ENCODE assay signal across 15 cellular contexts in genomic region chr9:87875839-87876545, GRCh38. TPM values are rescaled to one million over a fixed set of nuclear protein-coding genes. Genes with fewer than 3 reads are reported as not detected.
"Had no signal": no experiment of that assay in that cellular context is flagged by ENCODE, and none has a peak within 500 bp of the region (broad histone marks: within the 10 kb centered on the region; RNA-seq: fewer than 3 reads in every experiment).

No MANE protein-coding gene starts in this region.

- H3K9me3 Mint-ChIP-seq: activated naive CD8-positive, alpha-beta T cell treated with anti-CD3 and anti-CD28 coated beads, Interleukin-2, amount 50 U/mL, for 24 hours; stimulated activated memory B cell treated with anti-CD40 and anti-IgM and Interleukin-4, amounts not matched to agents 10 μg/mL and 1 μg/mL and 100 μg/mL, for 72 hours; T-cell had no signal

- DNase-seq: activated CD4-positive, alpha-beta T cell treated with anti-CD3 and anti-CD28 coated beads for 4 hours; activated naive CD8-positive, alpha-beta T cell treated with anti-CD3 and anti-CD28 coated beads, Interleukin-2, amount 50 U/mL, for 24 hours; activated T-cell treated with anti-CD3 and anti-CD28 coated beads, Interleukin-2, amount 50 U/mL, for 72 hours; gastrocnemius medialis; kidney glomerular epithelial cell; T-cell; T1000; trophoblast cell had no signal

- H3K36me3 Mint-ChIP-seq: stimulated activated memory B cell treated with anti-CD40 and anti-IgM and Interleukin-4, amounts not matched to agents 10 μg/mL and 1 μg/mL and 100 μg/mL, for 72 hours; T-cell had no signal

- H3K4me1 ChIP-seq: gastrocnemius medialis, parathyroid adenoma had no signal

- H3K36me3 ChIP-seq: gastrocnemius medialis had no signal

- H3K4me3 ChIP-seq: gastrocnemius medialis, SK-N-MC, smooth muscle cell had no signal

- H3K4me1 Mint-ChIP-seq: activated naive CD8-positive, alpha-beta T cell treated with anti-CD3 and anti-CD28 coated beads, Interleukin-2, amount 50 U/mL, for 24 hours; stimulated activated memory B cell treated with anti-CD40 and anti-IgM and Interleukin-4, amounts not matched to agents 10 μg/mL and 1 μg/mL and 100 μg/mL, for 72 hours; T-cell had no signal

- H3K27ac ChIP-seq: gastrocnemius medialis, parathyroid adenoma, SK-N-MC had no signal

- H3K4me3 Mint-ChIP-seq: activated naive CD8-positive, alpha-beta T cell treated with anti-CD3 and anti-CD28 coated beads, Interleukin-2, amount 50 U/mL, for 24 hours; activated T-cell treated with anti-CD3 and anti-CD28 coated beads, Interleukin-2, amount 50 U/mL, for 72 hours; stimulated activated memory B cell treated with anti-CD40 and anti-IgM and Interleukin-4, amounts not matched to agents 10 μg/mL and 1 μg/mL and 100 μg/mL, for 72 hours; T-cell had no signal

- ATAC-seq: activated naive CD8-positive, alpha-beta T cell treated with anti-CD3 and anti-CD28 coated beads, Interleukin-2, amount 50 U/mL, for 24 hours; activated T-cell treated with anti-CD3 and anti-CD28 coated beads, Interleukin-2, amount 50 U/mL, for 72 hours; gastrocnemius medialis; stimulated activated memory B cell treated with anti-CD40 and anti-IgM and Interleukin-4, amounts not matched to agents 10 μg/mL and 1 μg/mL and 100 μg/mL, for 72 hours; T-cell had no signal

- H3K27me3 ChIP-seq: gastrocnemius medialis had no signal

- H3K27ac Mint-ChIP-seq: activated naive CD8-positive, alpha-beta T cell treated with anti-CD3 and anti-CD28 coated beads, Interleukin-2, amount 50 U/mL, for 24 hours; activated T-cell treated with anti-CD3 and anti-CD28 coated beads, Interleukin-2, amount 50 U/mL, for 72 hours; stimulated activated memory B cell treated with anti-CD40 and anti-IgM and Interleukin-4, amounts not matched to agents 10 μg/mL and 1 μg/mL and 100 μg/mL, for 72 hours; T-cell had no signal

- H3K9me3 ChIP-seq: gastrocnemius medialis had no signal

RNA-seq across cellular contexts. Expression of gene SPATA31E1, which starts 6.7 kb away (rescaled TPM):
- total RNA-seq: activated T-cell treated with anti-CD3 and anti-CD28 coated beads, Interleukin-2, amount 50 U/mL, for 72 hours; astrocyte; fibroblast of lung; gastrocnemius medialis; lower leg skin; smooth muscle cell; T-cell had no signal
- polyA plus RNA-seq: fibroblast of lung, smooth muscle cell had no signal

RNA-seq across cellular contexts. Expression of gene SPATA31C1, which starts 41.8 kb away (rescaled TPM):
- total RNA-seq: activated T-cell treated with anti-CD3 and anti-CD28 coated beads, Interleukin-2, amount 50 U/mL, for 72 hours; astrocyte; fibroblast of lung; gastrocnemius medialis; lower leg skin; smooth muscle cell; T-cell had no signal
- polyA plus RNA-seq: fibroblast of lung, smooth muscle cell had no signal
